Comparison of ENCODE assay signal across 9 cellular contexts in the genomic region with DNA sequence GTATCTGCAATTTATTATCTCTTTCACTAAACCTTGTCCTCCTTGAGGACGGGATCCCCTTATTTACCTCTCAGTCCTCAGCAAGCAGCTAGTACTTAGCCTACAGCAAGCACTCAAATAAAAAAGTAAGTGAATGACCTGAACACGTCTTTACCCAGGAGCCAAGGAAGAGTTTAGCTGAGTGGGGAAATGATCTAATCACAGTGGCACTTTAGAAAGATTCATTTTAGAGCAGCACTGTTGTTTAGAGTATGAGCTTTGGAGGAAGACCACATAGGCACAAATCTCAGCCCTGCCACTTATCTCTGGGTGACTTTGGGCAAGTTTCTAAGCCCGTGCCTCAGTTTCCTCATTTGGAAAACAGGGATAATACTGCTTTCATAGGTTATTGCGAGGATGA. TPM values are rescaled to one million over a fixed set of nuclear protein-coding genes. Genes with fewer than 3 reads are reported as not detected.
A peak's percentile ranks its signal among the peaks of the same experiment; 100 is the strongest.
DNase-seq lines count a peak whose midpoint lies in the region; ATAC-seq lines count a peak whose summit lies in the region.
"Had no signal": no experiment of that assay in that cellular context is flagged by ENCODE, and none has a peak within 500 bp of the region (broad histone marks: within the 10 kb centered on the region; RNA-seq: fewer than 3 reads in every experiment).

No MANE protein-coding gene starts in this region.

- DNase-seq in HCEC 1CT (peak; percentile 25), kidney tubule cell (ENCODE audit: low spot score) (peak; percentile 44), DMS 273 treated with DMSO at 0.1 percent for 48 hours (lab: John Stamatoyannopoulos, UW) (no peak)
- no peak for DNase-seq in activated naive CD8-positive, alpha-beta T cell treated with anti-CD3 and anti-CD28 coated beads, Interleukin-2, amount 10 ng/mL, durations not matched to agents 7 days and 5 days
- DNase-seq: NCI-H2171 treated with DMSO at 0.1 percent for 48 hours had no signal

- H3K4me1 ChIP-seq in BLaER1 treated with 17β-estradiol and CSF1 and Interleukin-3, amounts not matched to agents 10 nM and 100 nM, result peaks cover 19 to 54% (median 35%) of the 10 kb centered on the region in 10 experiments

- no peaks in the 10 kb centered on the region for H3K9me3 Mint-ChIP-seq in activated naive CD8-positive, alpha-beta T cell treated with anti-CD3 and anti-CD28 coated beads, Interleukin-2, amount 10 ng/mL, durations not matched to agents 7 days and 5 days

- H3K27me3 ChIP-seq in BLaER1 treated with 17β-estradiol and CSF1 and Interleukin-3, amounts not matched to agents 10 nM and 100 nM, result peaks cover 70 to 92% (median 82%) of the 10 kb centered on the region in 11 experiments

- H3K27ac ChIP-seq in BLaER1 treated with 17β-estradiol and CSF1 and Interleukin-3, amounts not matched to agents 10 nM and 100 nM, result no peak overlapping the region

- H3K36me3 Mint-ChIP-seq in activated naive CD8-positive, alpha-beta T cell treated with anti-CD3 and anti-CD28 coated beads, Interleukin-2, amount 10 ng/mL, durations not matched to agents 7 days and 5 days, result peaks cover 24% of the 10 kb centered on the region

- no peak for ATAC-seq in activated naive CD8-positive, alpha-beta T cell treated with anti-CD3 and anti-CD28 coated beads, Interleukin-2, amount 10 ng/mL, durations not matched to agents 7 days and 5 days (ENCODE audit: low read depth)
- ATAC-seq in GM18511 (IDR thresholded peaks at IDR 0.05; ENCODE audit: unreplicated experiment), result no peak
- ATAC-seq in GM19351 (IDR thresholded peaks at IDR 0.05; ENCODE audit: unreplicated experiment), result no peak
- ATAC-seq in GM21526 (IDR thresholded peaks at IDR 0.05; ENCODE audit: low FRiP score, unreplicated experiment), result no peak

- peaks cover 0 to 35% (median 8%) of the 10 kb centered on the region in 11 experiments; a peak in 12 of 22 replicates for H3K36me3 ChIP-seq in BLaER1 treated with 17β-estradiol and CSF1 and Interleukin-3, amounts not matched to agents 10 nM and 100 nM

- H3K4me3 Mint-ChIP-seq in activated naive CD8-positive, alpha-beta T cell treated with anti-CD3 and anti-CD28 coated beads, Interleukin-2, amount 10 ng/mL, durations not matched to agents 7 days and 5 days, result peak overlapping the region; percentile 84

- H3K27me3 Mint-ChIP-seq in activated naive CD8-positive, alpha-beta T cell treated with anti-CD3 and anti-CD28 coated beads, Interleukin-2, amount 10 ng/mL, durations not matched to agents 7 days and 5 days, result no peaks in the 10 kb centered on the region

- H3K4me1 Mint-ChIP-seq in activated naive CD8-positive, alpha-beta T cell treated with anti-CD3 and anti-CD28 coated beads, Interleukin-2, amount 10 ng/mL, durations not matched to agents 7 days and 5 days, result peaks cover 51% of the 10 kb centered on the region

- H3K9ac ChIP-seq in BLaER1 treated with 17β-estradiol and CSF1 and Interleukin-3, amounts not matched to agents 10 nM and 100 nM, result peak overlapping the region in 2 of 11 experiments; percentile 81 to 92; a peak in 2 of 22 replicates

- H3K27ac Mint-ChIP-seq in activated naive CD8-positive, alpha-beta T cell treated with anti-CD3 and anti-CD28 coated beads, Interleukin-2, amount 10 ng/mL, durations not matched to agents 7 days and 5 days, result peak overlapping the region; percentile 38

- H4K20me1 ChIP-seq in BLaER1 treated with 17β-estradiol and CSF1 and Interleukin-3, amounts not matched to agents 10 nM and 100 nM, result peaks cover 0 to 68% (median 34%) of the 10 kb centered on the region in 11 experiments; a peak in 17 of 22 replicates

- H3K4me2 ChIP-seq in BLaER1 treated with 17β-estradiol and CSF1 and Interleukin-3, amounts not matched to agents 10 nM and 100 nM, result peak overlapping the region; percentile 75 to 93 (median 84)

- POLR2A ChIA-PET in activated naive CD8-positive, alpha-beta T cell treated with anti-CD3 and anti-CD28 coated beads, Interleukin-2, amount 10 ng/mL, durations not matched to agents 7 days and 5 days (lab: Charles Lee), result no interaction called here

- peaks cover 0 to 8% (median 0%) of the 10 kb centered on the region in 11 experiments; a peak in 4 of 22 replicates for H3K9me3 ChIP-seq in BLaER1 treated with 17β-estradiol and CSF1 and Interleukin-3, amounts not matched to agents 10 nM and 100 nM (replicated peaks in 1 of 11)

- peak overlapping the region in 9 of 10 experiments; percentile 65 to 84 (median 77); a peak in 12 of 20 replicates for H3K4me3 ChIP-seq in BLaER1 treated with 17β-estradiol and CSF1 and Interleukin-3, amounts not matched to agents 10 nM and 100 nM

RNA-seq across cellular contexts. Expression of gene FAM120C, which starts 2.7 kb away (rescaled TPM):
- 10 to 100 TPM; 12.9 to 14.7 TPM for total RNA-seq in activated naive CD8-positive, alpha-beta T cell treated with anti-CD3 and anti-CD28 coated beads, Interleukin-2, amount 10 ng/mL, durations not matched to agents 7 days and 5 days

Comparison
In these comparisons a context has a peak if more than half of its experiments do, and no peak if none do; other contexts are left out.
1. DNase-seq: peak in HCEC 1CT (single experiment) and kidney tubule cell (single experiment); none in activated naive CD8-positive, alpha-beta T cell treated with anti-CD3 and anti-CD28 coated beads, Interleukin-2, amount 10 ng/mL, durations not matched to agents 7 days and 5 days (single experiment) and DMS 273 treated with DMSO at 0.1 percent for 48 hours (single experiment).